Comparison of ENCODE assay signal across 13 cellular contexts in genomic region chr1:206463137-206463536, GRCh38. TPM values are rescaled to one million over a fixed set of nuclear protein-coding genes. Genes with fewer than 3 reads are reported as not detected.
DNase-seq lines count a peak whose midpoint lies in the region; ATAC-seq and TF ChIP-seq lines count a peak whose summit lies in the region.
"Had no signal": no experiment of that assay in that cellular context is flagged by ENCODE, and none has a peak within 500 bp of the region (broad histone marks: within the 10 kb centered on the region; RNA-seq: fewer than 3 reads in every experiment).

No MANE protein-coding gene starts in this region.

- peaks cover 0 to 2% of the 10 kb centered on the region in 2 donors for H3K36me3 Mint-ChIP-seq in CD4-positive, alpha-beta memory T cell
- peaks cover 41% of the 10 kb centered on the region for H3K36me3 Mint-ChIP-seq in activated T-helper 2 cell treated with anti-CD3 and anti-CD28 coated beads, Interferon-gamma antibody, Interleukin-2, Interleukin-4, amounts not matched to agents 10 μg/mL and 5 μg/mL and 100 μg/mL, durations not matched to agents 14 hours and 24 hours and 36 hours (ENCODE audit: low read depth)

- no peak overlapping the region for H3K27ac ChIP-seq in CD4-positive, alpha-beta memory T cell (ENCODE audit: low read depth, low read length)
- no peak overlapping the region for H3K27ac ChIP-seq in left lung
- H3K27ac ChIP-seq: epithelial cell of prostate, stomach had no signal

- ATAC-seq in left lung (peak; percentile 15), omental fat pad (ENCODE audit: low FRiP score) (no peak), sciatic nerve (no peak), HG03520 (IDR thresholded peaks at IDR 0.05; ENCODE audit: unreplicated experiment) (no peak)

- peak overlapping the region in 1 of 8 donors; percentile 43 for H3K4me3 Mint-ChIP-seq in CD4-positive, alpha-beta memory T cell
- no peak overlapping the region for H3K4me3 Mint-ChIP-seq in activated T-helper 2 cell treated with anti-CD3 and anti-CD28 coated beads, Interferon-gamma antibody, Interleukin-2, Interleukin-4, amounts not matched to agents 10 μg/mL and 5 μg/mL and 100 μg/mL, durations not matched to agents 14 hours and 24 hours and 36 hours (ENCODE audit: low read depth)

- H3K4me3 ChIP-seq in CD4-positive, alpha-beta memory T cell (ENCODE audit: low read length in 2 of 2) = no peak overlapping the region
- H3K4me3 ChIP-seq in left lung = no peak overlapping the region
- H3K4me3 ChIP-seq: stomach had no signal

- intact Hi-C loops in CD4-positive, alpha-beta memory T cell (cut with micrococcal nuclease) = loop anchor here (2.0 to 10.0 kb wide), 2 partner anchors 44 to 522 kb away; partner anchors contain the start of gene RASSF5
- intact Hi-C loops in activated T-helper 2 cell treated with anti-CD3 and anti-CD28 coated beads, Interferon-gamma antibody, Interleukin-2, Interleukin-4, amounts not matched to agents 10 μg/mL and 5 μg/mL and 100 μg/mL, durations not matched to agents 14 hours and 24 hours and 36 hours (cut with micrococcal nuclease) = no loop called here
- intact Hi-C loops in left lung (cut with DNase I) (no loop called here), sciatic nerve (cut with DNase I) (no loop called here)

- peaks cover 41% of the 10 kb centered on the region for H3K4me1 ChIP-seq in CD4-positive, alpha-beta memory T cell (ENCODE audit: insufficient read depth, low read length)
- H3K4me1 ChIP-seq in left lung = peaks cover under 1 to 36% of the 10 kb centered on the region in 2 donors

- no peaks in the 10 kb centered on the region for H3K27me3 Mint-ChIP-seq in CD4-positive, alpha-beta memory T cell
- no peaks in the 10 kb centered on the region for H3K27me3 Mint-ChIP-seq in activated T-helper 2 cell treated with anti-CD3 and anti-CD28 coated beads, Interferon-gamma antibody, Interleukin-2, Interleukin-4, amounts not matched to agents 10 μg/mL and 5 μg/mL and 100 μg/mL, durations not matched to agents 14 hours and 24 hours and 36 hours (ENCODE audit: low read depth)

- H3K9me3 ChIP-seq in CD4-positive, alpha-beta memory T cell (ENCODE audit: control insufficient read depth in 1 of 2, low read length in 2 of 2) = no peaks in the 10 kb centered on the region
- no peaks in the 10 kb centered on the region for H3K9me3 ChIP-seq in left lung
- H3K9me3 ChIP-seq: stomach had no signal

- no peaks in the 10 kb centered on the region for H3K36me3 ChIP-seq in CD4-positive, alpha-beta memory T cell (ENCODE audit: insufficient read depth, low read length)
- peaks cover 0 to 26% of the 10 kb centered on the region in 2 donors for H3K36me3 ChIP-seq in left lung

- H3K27ac Mint-ChIP-seq in CD4-positive, alpha-beta memory T cell = peak overlapping the region in 6 of 7 donors; percentile 11 to 82 (median 76)
- H3K27ac Mint-ChIP-seq in activated T-helper 2 cell treated with anti-CD3 and anti-CD28 coated beads, Interferon-gamma antibody, Interleukin-2, Interleukin-4, amounts not matched to agents 10 μg/mL and 5 μg/mL and 100 μg/mL, durations not matched to agents 14 hours and 24 hours and 36 hours = peak overlapping the region; percentile 40

- POLR2A ChIA-PET in CD4-positive, alpha-beta memory T cell (lab: Charles Lee; ENCODE audit: partially characterized antibody) = interaction anchor here (2.5 kb wide), 1 partner anchor 8 kb away, joined by 22 read pairs; the partner anchor contains the start of gene IKBKE

- H3K27me3 ChIP-seq in CD4-positive, alpha-beta memory T cell (ENCODE audit: insufficient read depth, low read length) = no peaks in the 10 kb centered on the region
- no peaks in the 10 kb centered on the region for H3K27me3 ChIP-seq in left lung

- TF ChIP-seq CTCF in left lung (IDR thresholded peaks at IDR 0.05) (no peak), omental fat pad (IDR thresholded peaks at IDR 0.05) (no peak)

- CTCF ChIA-PET in CD4-positive, alpha-beta memory T cell (lab: Charles Lee; ENCODE audit: partially characterized antibody) = interaction anchor here (0.9 to 12.0 kb wide), 11 partner anchors 8 to 219 kb away, joined by 3 to 274 read pairs (median 9); partner anchors contain the start of genes EIF2D and IKBKE

- H3K4me1 Mint-ChIP-seq in CD4-positive, alpha-beta memory T cell = peaks cover 31 to 54% (median 42%) of the 10 kb centered on the region in 4 donors
- H3K4me1 Mint-ChIP-seq in activated T-helper 2 cell treated with anti-CD3 and anti-CD28 coated beads, Interferon-gamma antibody, Interleukin-2, Interleukin-4, amounts not matched to agents 10 μg/mL and 5 μg/mL and 100 μg/mL, durations not matched to agents 14 hours and 24 hours and 36 hours (ENCODE audit: low read depth) = peaks cover 49% of the 10 kb centered on the region

- no peaks in the 10 kb centered on the region for H3K9me3 Mint-ChIP-seq in CD4-positive, alpha-beta memory T cell
- H3K9me3 Mint-ChIP-seq in activated T-helper 2 cell treated with anti-CD3 and anti-CD28 coated beads, Interferon-gamma antibody, Interleukin-2, Interleukin-4, amounts not matched to agents 10 μg/mL and 5 μg/mL and 100 μg/mL, durations not matched to agents 14 hours and 24 hours and 36 hours = no peaks in the 10 kb centered on the region

- DNase-seq in activated CD4-positive, alpha-beta T cell treated with anti-CD3 and anti-CD28 coated beads for 48 hours = peak; percentile 46
- no peak for DNase-seq in activated CD4-positive, alpha-beta T cell treated with anti-CD3 and anti-CD28 coated beads, Interleukin-2, amount 50 U/mL, for 1 hour
- DNase-seq in CD4-positive, alpha-beta memory T cell = no peak
- DNase-seq in activated T-helper 2 cell treated with anti-CD3 and anti-CD28 coated beads, Interferon-gamma antibody, Interleukin-2, Interleukin-4, amounts not matched to agents 10 μg/mL and 5 μg/mL and 100 μg/mL, durations not matched to agents 14 hours and 24 hours and 36 hours (ENCODE audit: low spot score) = no peak
- DNase-seq in left lung = no peak
- DNase-seq in omental fat pad (ENCODE audit: low spot score) = no peak
- no peak for DNase-seq in sciatic nerve (ENCODE audit: low spot score)
- DNase-seq: cortex of kidney, NCI-H146, NCI-H345, stomach had no signal

RNA-seq across cellular contexts. Expression of gene IKBKE, which starts 7.1 kb away (rescaled TPM):
- 10 to 100 TPM; 81.8 to 92.3 TPM for total RNA-seq in CD4-positive, alpha-beta memory T cell
- 10 to 100 TPM; 46.8 to 56.3 TPM for polyA plus RNA-seq in CD4-positive, alpha-beta memory T cell
- 33.8 and 33.9 TPM in 2 replicates for total RNA-seq in activated T-helper 2 cell treated with anti-CD3 and anti-CD28 coated beads, Interferon-gamma antibody, Interleukin-2, Interleukin-4, amounts not matched to agents 10 μg/mL and 5 μg/mL and 100 μg/mL, durations not matched to agents 14 hours and 24 hours and 36 hours
- total RNA-seq in left lung (10 to 100 TPM in 1 of 2 donors, 1 to 10 TPM in 1; 8.7 to 17.8 TPM), omental fat pad (1 to 10 TPM; 4.3 to 8.2 (median 5.6) TPM), sciatic nerve (4.1 TPM)

RNA-seq across cellular contexts. Expression of gene RASSF5, which starts 44.2 kb away (rescaled TPM):
- 100 to 1,000 TPM; 186 to 190 TPM for total RNA-seq in CD4-positive, alpha-beta memory T cell
- 100 to 1,000 TPM; 249 to 298 TPM for polyA plus RNA-seq in CD4-positive, alpha-beta memory T cell
- total RNA-seq in activated T-helper 2 cell treated with anti-CD3 and anti-CD28 coated beads, Interferon-gamma antibody, Interleukin-2, Interleukin-4, amounts not matched to agents 10 μg/mL and 5 μg/mL and 100 μg/mL, durations not matched to agents 14 hours and 24 hours and 36 hours = 180 and 182 TPM in 2 replicates
- total RNA-seq in left lung = 10 to 100 TPM; 26.5 to 40.9 TPM
- 10 to 100 TPM in 3 of 4 donors, 1 to 10 TPM in 1; 9.7 to 16.1 (median 10.8) TPM for total RNA-seq in omental fat pad
- total RNA-seq in sciatic nerve = 53.0 TPM
